ENCODE assay signal across 8 cellular contexts in genomic region chr20:45933231-45934045, GRCh38. TPM values are rescaled to one million over a fixed set of nuclear protein-coding genes. Genes with fewer than 3 reads are reported as not detected.
A peak's percentile ranks its signal among the peaks of the same experiment; 100 is the strongest.
DNase-seq lines count a peak whose midpoint lies in the region; ATAC-seq and TF ChIP-seq lines count a peak whose summit lies in the region.

No MANE protein-coding gene starts in this region.

- peak; percentile 43 for ATAC-seq in activated CD4-positive, alpha-beta T cell treated with anti-CD3 and anti-CD28 coated beads for 36 hours
- peak; percentile 40 for ATAC-seq in left colon
- no peak for ATAC-seq in HG02798 (IDR thresholded peaks at IDR 0.05; ENCODE audit: poor library complexity, unreplicated experiment)

- no peaks in the 10 kb centered on the region for H3K9me3 Mint-ChIP-seq in activated CD4-positive, alpha-beta T cell treated with anti-CD3 and anti-CD28 coated beads for 36 hours (ENCODE audit: low read depth)

- H3K4me3 Mint-ChIP-seq in activated CD4-positive, alpha-beta T cell treated with anti-CD3 and anti-CD28 coated beads for 36 hours: peak overlapping the region; percentile 97

- POLR2A ChIA-PET in HEK293T (lab: Yijun Ruan, JAX): interaction anchor here (0.6 to 3.2 kb wide), 16 partner anchors 9 to 119 kb away, joined by 3 to 28 read pairs (median 8); partner anchors contain the start of genes ACOT8, UBE2C and ZSWIM1
- POLR2A ChIA-PET in activated CD4-positive, alpha-beta T cell treated with anti-CD3 and anti-CD28 coated beads for 36 hours (lab: Charles Lee): interaction anchor here (0.7 to 3.1 kb wide), 7 partner anchors 10 to 53 kb away, joined by 3 to 45 read pairs (median 8); partner anchors contain the start of genes CTSA, ZNF335 and ZSWIM1

- peaks cover 12% of the 10 kb centered on the region for H3K36me3 Mint-ChIP-seq in activated CD4-positive, alpha-beta T cell treated with anti-CD3 and anti-CD28 coated beads for 36 hours (ENCODE audit: low read depth)

- H3K27ac Mint-ChIP-seq in activated CD4-positive, alpha-beta T cell treated with anti-CD3 and anti-CD28 coated beads for 36 hours: peak overlapping the region; percentile 99

- H3K4me1 Mint-ChIP-seq in activated CD4-positive, alpha-beta T cell treated with anti-CD3 and anti-CD28 coated beads for 36 hours: peaks cover 25% of the 10 kb centered on the region

- peak overlapping the region; percentile 98 to 100 for H3K27ac ChIP-seq in coronary artery

- CTCF ChIA-PET in HEK293T (lab: Yijun Ruan, JAX): interaction anchor here (0.6 to 0.8 kb wide), 2 partner anchors 80 to 81 kb away, joined by 3 read pairs; no protein-coding TSS in a partner anchor
- CTCF ChIA-PET in activated CD4-positive, alpha-beta T cell treated with anti-CD3 and anti-CD28 coated beads for 36 hours (lab: Charles Lee): interaction anchor here (0.6 to 5.2 kb wide), 14 partner anchors 11 to 110 kb away, joined by 3 to 42 read pairs (median 4); partner anchors contain the start of genes CTSA, NEURL2, ZNF335 and ZSWIM1

- intact Hi-C loops in activated CD4-positive, alpha-beta T cell treated with anti-CD3 and anti-CD28 coated beads for 36 hours (cut with DNase I, micrococcal nuclease): loop anchor here (1.0 to 2.0 kb wide), 5 partner anchors 43 to 142 kb away; partner anchors contain the start of genes CTSA (in 1 of the 2), DNTTIP1 (in 1 of the 2), NEURL2 (in 1 of the 2) and UBE2C (in 1 of the 2)
- intact Hi-C loops in left colon (cut with DNase I, micrococcal nuclease): no loop called here

- no peaks in the 10 kb centered on the region for H3K27me3 Mint-ChIP-seq in activated CD4-positive, alpha-beta T cell treated with anti-CD3 and anti-CD28 coated beads for 36 hours

- DNase-seq in CMK (ENCODE audit: low read depth) (peak; percentile 58), HEK293T (ENCODE audit: extremely low spot score) (peak; percentile 63), NCI-H446 treated with DMSO at 0.1 percent for 48 hours (lab: John Stamatoyannopoulos, UW) (peak; percentile 67), coronary artery (ENCODE audit: low spot score) (no peak), left colon (peak; percentile 72 to 83)
- peak; percentile 81 for DNase-seq in activated CD4-positive, alpha-beta T cell treated with anti-CD3 and anti-CD28 coated beads for 36 hours
- DNase-seq in stimulated activated CD4-positive, alpha-beta T cell treated with anti-CD3 and anti-CD28 coated beads, Interleukin-2, amount 100 ng/mL, for 24 hours: peak; percentile 67 to 70

- peak overlapping the region; percentile 89 for H3K4me3 ChIP-seq in coronary artery

- no peak for TF ChIP-seq CTCF in coronary artery (IDR thresholded peaks at IDR 0.05)

TF ChIP-seq in HEK293T, 16 proteins besides CTCF, POLR2A, EP300 and RAD21:
- no peak for TF ChIP-seq CTBP1 (IDR thresholded peaks at IDR 0.05; ENCODE audit: borderline replicate concordance)
- TF ChIP-seq HDGF (IDR thresholded peaks at IDR 0.05; ENCODE audit: borderline replicate concordance): no peak
- TF ChIP-seq FOXM1 (IDR thresholded peaks at IDR 0.05; ENCODE audit: borderline replicate concordance): no peak
- TF ChIP-seq BHLHE40 (IDR thresholded peaks at IDR 0.05; ENCODE audit: borderline replicate concordance): no peak
- TF ChIP-seq SUZ12 (IDR thresholded peaks at IDR 0.05): no peak
TF ChIP-seq in HEK293T: peak in this region for 0.

RNA-seq across cellular contexts. Expression of gene PCIF1, which starts 1.0 kb away (rescaled TPM):
- total RNA-seq in activated CD4-positive, alpha-beta T cell treated with anti-CD3 and anti-CD28 coated beads for 36 hours: 10 to 100 TPM; 24.0 to 27.4 TPM
- 10 to 100 TPM; 27.2 to 32.1 TPM for total RNA-seq in left colon

RNA-seq across cellular contexts. Expression of gene PLTP, which starts 21.5 kb away (rescaled TPM):
- 1 to 10 TPM; 5.6 to 7.0 TPM for total RNA-seq in activated CD4-positive, alpha-beta T cell treated with anti-CD3 and anti-CD28 coated beads for 36 hours
- 10 to 100 TPM; 14.7 to 49.5 TPM for total RNA-seq in left colon

RNA-seq across cellular contexts. Expression of gene ZNF335, which starts 38.6 kb away (rescaled TPM):
- total RNA-seq in activated CD4-positive, alpha-beta T cell treated with anti-CD3 and anti-CD28 coated beads for 36 hours: 10 to 100 TPM; 27.4 to 28.9 TPM
- total RNA-seq in left colon: 10 to 100 TPM; 14.8 to 18.2 TPM

RNA-seq across cellular contexts. Expression of gene CTSA, which starts 42.3 kb away (rescaled TPM):
- total RNA-seq in activated CD4-positive, alpha-beta T cell treated with anti-CD3 and anti-CD28 coated beads for 36 hours: 10 to 100 TPM; 36.4 to 45.6 TPM
- total RNA-seq in left colon: 100 to 1,000 TPM; 513 to 538 TPM

RNA-seq across cellular contexts. Expression of gene NEURL2, which starts 42.4 kb away (rescaled TPM):
- 1 to 10 TPM; 1.2 to 1.9 TPM for total RNA-seq in activated CD4-positive, alpha-beta T cell treated with anti-CD3 and anti-CD28 coated beads for 36 hours
- total RNA-seq in left colon: 1 to 10 TPM; 4.7 to 5.5 TPM

Comparison
In these comparisons a context has a peak if more than half of its experiments do, and no peak if none do; other contexts are left out.
1. intact Hi-C loops: an anchor here in activated CD4-positive, alpha-beta T cell treated with anti-CD3 and anti-CD28 coated beads for 36 hours (1.0 to 2.0 kb wide); none called in left colon.